ENCODE assay signal across 1 cellular context in the genomic region with DNA sequence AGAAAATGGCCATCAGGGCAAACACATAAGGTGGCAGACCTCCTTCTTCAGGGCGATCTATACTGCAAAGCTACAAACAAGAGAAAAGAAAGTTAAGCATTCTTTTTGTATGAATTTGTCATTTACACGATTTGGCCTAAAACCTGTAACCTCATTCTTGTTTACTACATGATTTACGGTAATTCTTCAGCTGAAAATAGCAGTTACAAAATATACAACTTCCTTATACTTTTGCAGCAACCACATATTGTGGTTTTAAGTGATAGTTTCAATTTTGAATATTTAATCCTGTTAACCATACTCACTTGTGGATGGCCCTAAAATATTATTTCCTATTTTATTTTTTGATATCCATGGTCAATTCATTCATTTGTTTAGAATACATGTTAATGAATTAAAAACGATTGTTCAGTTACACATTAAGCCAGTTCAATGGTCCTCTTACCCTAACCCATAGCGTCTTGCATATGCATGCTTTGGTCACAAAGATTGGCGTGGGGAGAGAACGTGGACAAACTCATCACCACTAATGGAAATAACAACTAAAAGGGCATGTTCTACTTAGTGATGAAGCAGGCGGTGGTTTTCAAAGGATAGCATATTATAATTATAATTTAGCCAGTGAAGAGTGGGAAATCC.
A peak's percentile ranks its signal among the peaks of the same experiment; 100 is the strongest.
TF ChIP-seq lines count a peak whose summit lies in the region.

No MANE protein-coding gene starts in this region.

TF ChIP-seq in GM12878, 131 proteins besides CTCF, POLR2A, EP300 and RAD21 (continued from another document and continues in another):
- TF ChIP-seq POU2F2 (IDR thresholded peaks at IDR 0.05; ENCODE audit: borderline replicate concordance, low read depth, low read length) (peak; percentile 95; the same call in 1 of the 3 replicates), CREB1 (IDR thresholded peaks at IDR 0.05; ENCODE audit: low read depth) (no peak), NR2C1 (IDR thresholded peaks at IDR 0.05) (no peak), CBX3 (IDR thresholded peaks at IDR 0.05; ENCODE audit: borderline replicate concordance, low read depth) (no peak), MYC (IDR thresholded peaks at IDR 0.05; ENCODE audit: insufficient read depth, insufficient read length, insufficient replicate concordance, low read length, severe bottlenecking) (no peak), NR2F1 (conservative IDR thresholded peaks at IDR 0.05) (no peak), SIN3A (IDR thresholded peaks at IDR 0.05; ENCODE audit: low read depth, low read length) (no peak), SRF (IDR thresholded peaks at IDR 0.05; ENCODE audit: low read depth in 2 of 2, low read length in 2 of 2) (no peak), SUZ12 (IDR thresholded peaks at IDR 0.05; ENCODE audit: unreplicated experiment) (no peak), MEF2A (IDR thresholded peaks at IDR 0.05; ENCODE audit: insufficient read depth, low read depth, low read length) (peak; percentile 79), TBL1XR1 (IDR thresholded peaks at IDR 0.05; ENCODE audit: low read depth, low read length) (no peak; the same call in 1 of the 2 replicates), DPF2 (IDR thresholded peaks at IDR 0.05) (0 out of 2 replicates have a peak, but pooled peaks have one; percentile 13), ZNF592 (IDR thresholded peaks at IDR 0.05) (no peak), ZBED1 (IDR thresholded peaks at IDR 0.05; ENCODE audit: borderline replicate concordance) (0 out of 2 replicates have a peak, but pooled peaks have one; percentile 20), MEF2B (IDR thresholded peaks at IDR 0.05; ENCODE audit: partially characterized antibody, poor library complexity, severe bottlenecking) (peak; percentile 71), BRCA1 (IDR thresholded peaks at IDR 0.05; ENCODE audit: low read depth, low read length) (no peak), HDGF (IDR thresholded peaks at IDR 0.05) (no peak), RFX5 (IDR thresholded peaks at IDR 0.05; ENCODE audit: low read depth, low read length) (no peak), ZBTB4 (CRISPR knock-in tag; IDR thresholded peaks at IDR 0.05) (no peak), NRF1 (conservative IDR thresholded peaks at IDR 0.05; ENCODE audit: low read depth, low read length) (no peak), HDAC6 (IDR thresholded peaks at IDR 0.05; ENCODE audit: unreplicated experiment) (no peak), ZNF217 (IDR thresholded peaks at IDR 0.05) (no peak), YBX1 (IDR thresholded peaks at IDR 0.05) (no peak), TCF7 (IDR thresholded peaks at IDR 0.05; ENCODE audit: borderline replicate concordance) (no peak), GATAD2B (conservative IDR thresholded peaks at IDR 0.05; ENCODE audit: low read depth) (no peak), ZNF274 (IDR thresholded peaks at IDR 0.05; ENCODE audit: insufficient read depth, insufficient read length) (no peak), PKNOX1 (IDR thresholded peaks at IDR 0.05) (peak; percentile 30; the same call in 1 of the 2 replicates), EGR1 (IDR thresholded peaks at IDR 0.05; ENCODE audit: borderline replicate concordance in 1 of 2, low read depth in 2 of 2, low read length in 2 of 2) (no peak), STAT1 (conservative IDR thresholded peaks at IDR 0.05) (no peak)
- TF ChIP-seq, protein P1, sequence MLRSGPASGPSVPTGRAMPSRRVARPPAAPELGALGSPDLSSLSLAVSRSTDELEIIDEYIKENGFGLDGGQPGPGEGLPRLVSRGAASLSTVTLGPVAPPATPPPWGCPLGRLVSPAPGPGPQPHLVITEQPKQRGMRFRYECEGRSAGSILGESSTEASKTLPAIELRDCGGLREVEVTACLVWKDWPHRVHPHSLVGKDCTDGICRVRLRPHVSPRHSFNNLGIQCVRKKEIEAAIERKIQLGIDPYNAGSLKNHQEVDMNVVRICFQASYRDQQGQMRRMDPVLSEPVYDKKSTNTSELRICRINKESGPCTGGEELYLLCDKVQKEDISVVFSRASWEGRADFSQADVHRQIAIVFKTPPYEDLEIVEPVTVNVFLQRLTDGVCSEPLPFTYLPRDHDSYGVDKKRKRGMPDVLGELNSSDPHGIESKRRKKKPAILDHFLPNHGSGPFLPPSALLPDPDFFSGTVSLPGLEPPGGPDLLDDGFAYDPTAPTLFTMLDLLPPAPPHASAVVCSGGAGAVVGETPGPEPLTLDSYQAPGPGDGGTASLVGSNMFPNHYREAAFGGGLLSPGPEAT (IDR thresholded peaks at IDR 0.05; ENCODE audit: low read depth): peak; percentile 58; the same call in 1 of the 2 replicates
- TF ChIP-seq, protein P2, sequence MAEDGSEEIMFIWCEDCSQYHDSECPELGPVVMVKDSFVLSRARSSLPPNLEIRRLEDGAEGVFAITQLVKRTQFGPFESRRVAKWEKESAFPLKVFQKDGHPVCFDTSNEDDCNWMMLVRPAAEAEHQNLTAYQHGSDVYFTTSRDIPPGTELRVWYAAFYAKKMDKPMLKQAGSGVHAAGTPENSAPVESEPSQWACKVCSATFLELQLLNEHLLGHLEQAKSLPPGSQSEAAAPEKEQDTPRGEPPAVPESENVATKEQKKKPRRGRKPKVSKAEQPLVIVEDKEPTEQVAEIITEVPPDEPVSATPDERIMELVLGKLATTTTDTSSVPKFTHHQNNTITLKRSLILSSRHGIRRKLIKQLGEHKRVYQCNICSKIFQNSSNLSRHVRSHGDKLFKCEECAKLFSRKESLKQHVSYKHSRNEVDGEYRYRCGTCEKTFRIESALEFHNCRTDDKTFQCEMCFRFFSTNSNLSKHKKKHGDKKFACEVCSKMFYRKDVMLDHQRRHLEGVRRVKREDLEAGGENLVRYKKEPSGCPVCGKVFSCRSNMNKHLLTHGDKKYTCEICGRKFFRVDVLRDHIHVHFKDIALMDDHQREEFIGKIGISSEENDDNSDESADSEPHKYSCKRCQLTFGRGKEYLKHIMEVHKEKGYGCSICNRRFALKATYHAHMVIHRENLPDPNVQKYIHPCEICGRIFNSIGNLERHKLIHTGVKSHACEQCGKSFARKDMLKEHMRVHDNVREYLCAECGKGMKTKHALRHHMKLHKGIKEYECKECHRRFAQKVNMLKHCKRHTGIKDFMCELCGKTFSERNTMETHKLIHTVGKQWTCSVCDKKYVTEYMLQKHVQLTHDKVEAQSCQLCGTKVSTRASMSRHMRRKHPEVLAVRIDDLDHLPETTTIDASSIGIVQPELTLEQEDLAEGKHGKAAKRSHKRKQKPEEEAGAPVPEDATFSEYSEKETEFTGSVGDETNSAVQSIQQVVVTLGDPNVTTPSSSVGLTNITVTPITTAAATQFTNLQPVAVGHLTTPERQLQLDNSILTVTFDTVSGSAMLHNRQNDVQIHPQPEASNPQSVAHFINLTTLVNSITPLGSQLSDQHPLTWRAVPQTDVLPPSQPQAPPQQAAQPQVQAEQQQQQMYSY (CRISPR knock-in tag; IDR thresholded peaks at IDR 0.05): no peak
- TF ChIP-seq, protein P3, sequence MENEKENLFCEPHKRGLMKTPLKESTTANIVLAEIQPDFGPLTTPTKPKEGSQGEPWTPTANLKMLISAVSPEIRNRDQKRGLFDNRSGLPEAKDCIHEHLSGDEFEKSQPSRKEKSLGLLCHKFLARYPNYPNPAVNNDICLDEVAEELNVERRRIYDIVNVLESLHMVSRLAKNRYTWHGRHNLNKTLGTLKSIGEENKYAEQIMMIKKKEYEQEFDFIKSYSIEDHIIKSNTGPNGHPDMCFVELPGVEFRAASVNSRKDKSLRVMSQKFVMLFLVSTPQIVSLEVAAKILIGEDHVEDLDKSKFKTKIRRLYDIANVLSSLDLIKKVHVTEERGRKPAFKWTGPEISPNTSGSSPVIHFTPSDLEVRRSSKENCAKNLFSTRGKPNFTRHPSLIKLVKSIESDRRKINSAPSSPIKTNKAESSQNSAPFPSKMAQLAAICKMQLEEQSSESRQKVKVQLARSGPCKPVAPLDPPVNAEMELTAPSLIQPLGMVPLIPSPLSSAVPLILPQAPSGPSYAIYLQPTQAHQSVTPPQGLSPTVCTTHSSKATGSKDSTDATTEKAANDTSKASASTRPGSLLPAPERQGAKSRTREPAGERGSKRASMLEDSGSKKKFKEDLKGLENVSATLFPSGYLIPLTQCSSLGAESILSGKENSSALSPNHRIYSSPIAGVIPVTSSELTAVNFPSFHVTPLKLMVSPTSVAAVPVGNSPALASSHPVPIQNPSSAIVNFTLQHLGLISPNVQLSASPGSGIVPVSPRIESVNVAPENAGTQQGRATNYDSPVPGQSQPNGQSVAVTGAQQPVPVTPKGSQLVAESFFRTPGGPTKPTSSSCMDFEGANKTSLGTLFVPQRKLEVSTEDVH (IDR thresholded peaks at IDR 0.05; ENCODE audit: low read depth, partially characterized antibody): no peak
- TF ChIP-seq, protein P4, sequence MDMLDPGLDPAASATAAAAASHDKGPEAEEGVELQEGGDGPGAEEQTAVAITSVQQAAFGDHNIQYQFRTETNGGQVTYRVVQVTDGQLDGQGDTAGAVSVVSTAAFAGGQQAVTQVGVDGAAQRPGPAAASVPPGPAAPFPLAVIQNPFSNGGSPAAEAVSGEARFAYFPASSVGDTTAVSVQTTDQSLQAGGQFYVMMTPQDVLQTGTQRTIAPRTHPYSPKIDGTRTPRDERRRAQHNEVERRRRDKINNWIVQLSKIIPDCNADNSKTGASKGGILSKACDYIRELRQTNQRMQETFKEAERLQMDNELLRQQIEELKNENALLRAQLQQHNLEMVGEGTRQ (IDR thresholded peaks at IDR 0.05; ENCODE audit: borderline replicate concordance, low read depth, low read length): no peak
